In genomic region chr11:9219572-9219971, GRCh38 we compare ENCODE assay signal across 11 cellular contexts. TPM values are rescaled to one million over a fixed set of nuclear protein-coding genes. Genes with fewer than 3 reads are reported as not detected.
DNase-seq lines count a peak whose midpoint lies in the region; ATAC-seq, FAIRE-seq and TF ChIP-seq lines count a peak whose summit lies in the region.
"Had no signal": no experiment of that assay in that cellular context is flagged by ENCODE, and none has a peak within 500 bp of the region (broad histone marks: within the 10 kb centered on the region; RNA-seq: fewer than 3 reads in every experiment).

No MANE protein-coding gene starts in this region.

- H3K4me3 ChIP-seq in A549 (no peak overlapping the region), bronchial epithelial cell (ENCODE audit: low read depth, low read length) (no peak overlapping the region)
- H3K4me3 ChIP-seq: BLaER1 had no signal

- H3K9me3 Mint-ChIP-seq in type B pancreatic cell = no peaks in the 10 kb centered on the region

- H3K36me3 Mint-ChIP-seq in type B pancreatic cell = peaks cover 8% of the 10 kb centered on the region

- no peak overlapping the region for H3K27ac Mint-ChIP-seq in type B pancreatic cell

- H3K4me1 Mint-ChIP-seq in type B pancreatic cell (ENCODE audit: unreplicated experiment) = no peaks in the 10 kb centered on the region

- FAIRE-seq in A549 (lab: Jason Lieb, UNC) (no peak), bronchial epithelial cell (lab: Jason Lieb, UNC) (no peak)

- POLR2A ChIA-PET in A549 (lab: Yijun Ruan, JAX) = no interaction called here

- CTCF ChIA-PET in A549 (lab: Yijun Ruan, JAX) = no interaction called here

- DNase-seq in A549 (ENCODE audit: low read depth in 1 of 2, low spot score in 1 of 2) (peak in 1 of 2 experiments; percentile 29), HS-5 (ENCODE audit: low read depth) (peak; percentile 52), bronchial epithelial cell (ENCODE audit: low read depth) (peak; percentile 12), HUDEP-2 (lab: John Stamatoyannopoulos, UW; ENCODE audit: unreplicated experiment in 76 of 76) (no peak), T1000 (lab: John Stamatoyannopoulos, UW) (no peak), type B pancreatic cell (ENCODE audit: extremely low spot score, unreplicated experiment) (no peak)
- DNase-seq: activated T-cell treated with anti-CD3 and anti-CD28 coated beads for 4 hours, occipital lobe had no signal

- peak overlapping the region; percentile 15; the same call in 2 of the 3 replicates for H3K4me2 ChIP-seq in A549
- H3K4me2 ChIP-seq: BLaER1 had no signal

- H3K27ac ChIP-seq in A549 (peak overlapping the region in 1 of 2 experiments; percentile 38; a peak in 1 of 6 replicates), layer of hippocampus (ENCODE audit: low read depth, low read length) (peak overlapping the region; percentile 52)
- H3K27ac ChIP-seq: BLaER1 had no signal

- no peaks in the 10 kb centered on the region for H3K36me3 ChIP-seq in bronchial epithelial cell (ENCODE audit: control insufficient read depth, insufficient read depth, low read length)
- H3K36me3 ChIP-seq: BLaER1 had no signal

- no peak for TF ChIP-seq POLR2A in A549 (IDR thresholded peaks at IDR 0.05; ENCODE audit: low read length)

- no peak for TF ChIP-seq RAD21 in A549 (conservative IDR thresholded peaks at IDR 0.05 in 1 of 2, IDR thresholded peaks at IDR 0.05 in 1 of 2)

- 61% methylated on average over 2 of the region's 2 CpGs for WGBS in A549 (ENCODE audit: missing lambda C conversion rate)

- TF ChIP-seq CTCF in A549 (IDR thresholded peaks at IDR 0.05) (no peak), bronchial epithelial cell (IDR thresholded peaks at IDR 0.05; ENCODE audit: insufficient read depth, low read length, severe bottlenecking) (no peak), type B pancreatic cell (conservative IDR thresholded peaks at IDR 0.05) (no peak)

- H3K27me3 ChIP-seq in bronchial epithelial cell (ENCODE audit: control insufficient read depth, insufficient read depth, low read length) = no peaks in the 10 kb centered on the region
- no peaks in the 10 kb centered on the region for H3K27me3 ChIP-seq in layer of hippocampus (ENCODE audit: control insufficient read depth, insufficient read depth, low read length)
- H3K27me3 ChIP-seq: BLaER1 had no signal

- TF ChIP-seq EP300 in A549 (IDR thresholded peaks at IDR 0.05) = no peak

- H3K4me1 ChIP-seq in A549 = peaks cover 22% of the 10 kb centered on the region; the same call in 2 of the 3 replicates

- ATAC-seq in A549 = no peak; a peak in 1 of 6 replicates
- ATAC-seq in HG03520 (IDR thresholded peaks at IDR 0.05; ENCODE audit: unreplicated experiment) = no peak

- H3K9me3 ChIP-seq in A549 = no peaks in the 10 kb centered on the region
- H3K9me3 ChIP-seq: BLaER1 had no signal

- no peak overlapping the region for H3K4me3 Mint-ChIP-seq in type B pancreatic cell

- no peaks in the 10 kb centered on the region for H3K27me3 Mint-ChIP-seq in type B pancreatic cell

TF ChIP-seq in A549, 52 proteins besides CTCF, POLR2A, EP300 and RAD21:
- TF ChIP-seq ELK1 (IDR thresholded peaks at IDR 0.05; ENCODE audit: low read depth, low read length) = no peak
- 0 out of 4 replicates have a peak, but pooled peaks of 1 of the 2 experiments have one; percentile 18 for TF ChIP-seq CEBPB (IDR thresholded peaks at IDR 0.05)

RNA-seq across cellular contexts. Expression of gene DENND5A, which starts 45.6 kb away (rescaled TPM):
- 88.7 and 120 TPM in 2 replicates for polyA plus RNA-seq in A549 (2011; rRNA removed)
- polyA plus RNA-seq in A549 (2012; cell fraction: cytosol; rRNA removed) = 93.3 and 114 TPM in 2 replicates
- 79.9 and 89.7 TPM in 2 replicates for polyA plus RNA-seq in A549 (2012; cell fraction: nucleus; rRNA removed)
- 35.7 to 41.5 TPM (median 36.6 TPM) in 3 replicates for polyA plus RNA-seq in A549 (2017; fragmentation: RNase III; extraction: RNeasy Plus Mini Kit Qiagen cat#74134 plus additional on column Dnase treatment)
- 241 and 328 TPM in 2 replicates for polyA minus RNA-seq in A549 (2011; rRNA and poly(A)+ RNA removed)
- total RNA-seq in bronchial epithelial cell = 22.6 and 30.0 TPM in 2 replicates
- 38.7 and 76.0 TPM in 2 replicates for total RNA-seq in type B pancreatic cell (ENCODE audit: low replicate concordance)

Comparison
In these comparisons a context has a peak if more than half of its experiments do, and no peak if none do; other contexts are left out.
1. DNase-seq: peak in HS-5 (single experiment) and bronchial epithelial cell (single experiment); none in HUDEP-2 (0 of 76), T1000 (single experiment) and type B pancreatic cell (single experiment).